Comparison of ENCODE assay signal across 28 cellular contexts in genomic region chr1:109611308-109611950, GRCh38. TPM values are rescaled to one million over a fixed set of nuclear protein-coding genes. Genes with fewer than 3 reads are reported as not detected.
"Had no signal": no experiment of that assay in that cellular context is flagged by ENCODE, and none has a peak within 500 bp of the region (broad histone marks: within the 10 kb centered on the region; RNA-seq: fewer than 3 reads in every experiment).

No MANE protein-coding gene starts in this region.

- H3K9me3 Mint-ChIP-seq: activated CD4-positive, alpha-beta memory T cell treated with anti-CD3 and anti-CD28 coated beads for 36 hours; activated CD4-positive, alpha-beta T cell treated with anti-CD3 and anti-CD28 coated beads, Interleukin-2, amount 10 ng/mL, durations not matched to agents 24 days and 14 days; activated T-cell treated with anti-CD3 and anti-CD28 coated beads, Interleukin-2, amount 50 U/mL, for 24 hours; natural killer cell treated with Interleukin-12 subunit alpha and Interleukin-12 subunit beta and Interleukin-15 and Interleukin-18, amount 100 ng/mL, for 72 hours; stimulated activated naive B cell treated with anti-CD40 and anti-IgM and Interleukin-4, amounts not matched to agents 10 μg/mL and 1 μg/mL and 100 μg/mL, for 72 hours; T-helper 1 cell treated with Interleukin-12 subunit alpha and Interleukin-12 subunit beta and Interleukin-4 antibody, amounts not matched to agents 30 μg/mL and 1 μg/mL, for 36 hours had no signal

- H3K4me3 ChIP-seq: heart left ventricle, left ventricle myocardium inferior, lung, mucosa of descending colon, right atrium auricular region, stomach, tibial artery had no signal

- H3K27me3 ChIP-seq: foreskin keratinocyte, heart left ventricle, right atrium auricular region, stomach, tibial artery had no signal

- H3K4me1 ChIP-seq: foreskin keratinocyte, right atrium auricular region, tibial artery had no signal

- H3K4me3 Mint-ChIP-seq: activated CD4-positive, alpha-beta memory T cell treated with anti-CD3 and anti-CD28 coated beads for 36 hours; activated CD4-positive, alpha-beta T cell treated with anti-CD3 and anti-CD28 coated beads, Interleukin-2, amount 10 ng/mL, durations not matched to agents 24 days and 14 days; activated T-cell treated with anti-CD3 and anti-CD28 coated beads, Interleukin-2, amount 50 U/mL, for 24 hours; natural killer cell treated with Interleukin-12 subunit alpha and Interleukin-12 subunit beta and Interleukin-15 and Interleukin-18, amount 100 ng/mL, for 72 hours; stimulated activated naive B cell treated with anti-CD40 and anti-IgM and Interleukin-4, amounts not matched to agents 10 μg/mL and 1 μg/mL and 100 μg/mL, for 72 hours; T-helper 1 cell treated with Interleukin-12 subunit alpha and Interleukin-12 subunit beta and Interleukin-4 antibody, amounts not matched to agents 30 μg/mL and 1 μg/mL, for 36 hours had no signal

- DNase-seq: activated CD4-positive, alpha-beta memory T cell treated with anti-CD3 and anti-CD28 coated beads for 36 hours; activated CD4-positive, alpha-beta T cell treated with anti-CD3 and anti-CD28 coated beads, Interleukin-2, amount 10 ng/mL, durations not matched to agents 24 days and 14 days; activated CD4-positive, CD25-positive, alpha-beta regulatory T cell treated with anti-CD3 and anti-CD28 coated beads, Interleukin-2, amount 50 U/mL, for 72 hours; activated CD8-positive, alpha-beta memory T cell treated with anti-CD3 and anti-CD28 coated beads, Interleukin-2, amount 50 U/mL, for 48 hours; activated gamma-delta T cell; activated naive CD4-positive, alpha-beta T cell treated with anti-CD3 and anti-CD28 coated beads, Interleukin-2, amount 50 U/mL, for 16 hours; activated T-cell treated with anti-CD3 and anti-CD28 coated beads, Interleukin-2, amount 50 U/mL, for 24 hours; amniotic stem cell; caudate nucleus; foreskin keratinocyte; heart left ventricle; left ventricle myocardium inferior; mucosa of descending colon; nucleus accumbens; stimulated activated CD4-positive, alpha-beta T cell treated with anti-CD3 and anti-CD28 coated beads, Interleukin-15, amount 100 ng/mL, for 24 hours; stimulated activated CD4-positive, alpha-beta T cell treated with anti-CD3 and anti-CD28 coated beads, Interleukin-2, amount 100 ng/mL, for 24 hours; stimulated activated naive B cell treated with anti-CD40 and anti-IgM and Interleukin-4, amounts not matched to agents 10 μg/mL and 1 μg/mL and 100 μg/mL, for 72 hours; stomach; T1000; tibial artery had no signal

- ATAC-seq: esophagus mucosa; heart left ventricle; mucosa of descending colon; natural killer cell treated with Interleukin-12 subunit alpha and Interleukin-12 subunit beta and Interleukin-15 and Interleukin-18, amount 100 ng/mL, for 72 hours; stimulated activated naive B cell treated with anti-CD40 and anti-IgM and Interleukin-4, amounts not matched to agents 10 μg/mL and 1 μg/mL and 100 μg/mL, for 72 hours had no signal

- H3K9me3 ChIP-seq: heart left ventricle, left ventricle myocardium inferior, mucosa of descending colon, right atrium auricular region, stomach, tibial artery had no signal

- H3K27me3 Mint-ChIP-seq: activated CD4-positive, alpha-beta memory T cell treated with anti-CD3 and anti-CD28 coated beads for 36 hours; activated T-cell treated with anti-CD3 and anti-CD28 coated beads, Interleukin-2, amount 50 U/mL, for 24 hours; natural killer cell treated with Interleukin-12 subunit alpha and Interleukin-12 subunit beta and Interleukin-15 and Interleukin-18, amount 100 ng/mL, for 72 hours; stimulated activated naive B cell treated with anti-CD40 and anti-IgM and Interleukin-4, amounts not matched to agents 10 μg/mL and 1 μg/mL and 100 μg/mL, for 72 hours had no signal

- H3K36me3 Mint-ChIP-seq: activated CD4-positive, alpha-beta memory T cell treated with anti-CD3 and anti-CD28 coated beads for 36 hours; natural killer cell treated with Interleukin-12 subunit alpha and Interleukin-12 subunit beta and Interleukin-15 and Interleukin-18, amount 100 ng/mL, for 72 hours had no signal

- H3K27ac ChIP-seq: foreskin keratinocyte, heart left ventricle, left ventricle myocardium inferior, right atrium auricular region, stomach, tibial artery had no signal

- H3K27ac Mint-ChIP-seq: activated CD4-positive, alpha-beta memory T cell treated with anti-CD3 and anti-CD28 coated beads for 36 hours; activated CD4-positive, alpha-beta T cell treated with anti-CD3 and anti-CD28 coated beads, Interleukin-2, amount 10 ng/mL, durations not matched to agents 24 days and 14 days; activated T-cell treated with anti-CD3 and anti-CD28 coated beads, Interleukin-2, amount 50 U/mL, for 24 hours; stimulated activated naive B cell treated with anti-CD40 and anti-IgM and Interleukin-4, amounts not matched to agents 10 μg/mL and 1 μg/mL and 100 μg/mL, for 72 hours; T-helper 1 cell treated with Interleukin-12 subunit alpha and Interleukin-12 subunit beta and Interleukin-4 antibody, amounts not matched to agents 30 μg/mL and 1 μg/mL, for 36 hours had no signal

- H3K36me3 ChIP-seq: left ventricle myocardium inferior, right atrium auricular region, stomach, tibial artery had no signal

RNA-seq across cellular contexts. Expression of gene GNAT2, which starts 8.0 kb away (rescaled TPM):
- total RNA-seq: esophagus mucosa, foreskin keratinocyte, heart left ventricle, kidney epithelial cell, left ventricle myocardium inferior, lung, mesenteric fat pad, mucosa of descending colon, stomach, ureter had no signal
- polyA plus RNA-seq: heart left ventricle had no signal
